ENCODE assay signal across 20 cellular contexts in genomic region chr11:75598264-75598663, GRCh38.
"Had no signal": no experiment of that assay in that cellular context is flagged by ENCODE, and none has a peak within 500 bp of the region (broad histone marks: within the 10 kb centered on the region; RNA-seq: fewer than 3 reads in every experiment).

No MANE protein-coding gene starts in this region.

- H3K27ac ChIP-seq: coronary artery, foreskin keratinocyte, heart left ventricle, left ventricle myocardium inferior, lower lobe of right lung, neutrophil, spleen, stomach, thoracic aorta, transverse colon had no signal

- H3K4me1 ChIP-seq: heart left ventricle, stomach had no signal

- H3K27me3 ChIP-seq: foreskin keratinocyte, heart left ventricle, spleen, stomach, transverse colon had no signal

- ATAC-seq: esophagus mucosa; natural killer cell treated with Interleukin-12 subunit alpha and Interleukin-12 subunit beta and Interleukin-15 and Interleukin-18, amount 100 ng/mL, for 72 hours; sciatic nerve had no signal

- H3K4me3 ChIP-seq: coronary artery, heart left ventricle, left ventricle myocardium inferior, lower lobe of right lung, spleen, stomach, thoracic aorta, transverse colon had no signal

- H3K36me3 ChIP-seq: heart left ventricle, left ventricle myocardium inferior, lower lobe of right lung, neutrophil, spleen, stomach, thoracic aorta, transverse colon had no signal

- DNase-seq: central memory CD4-positive, alpha-beta T cell; effector CD4-positive, alpha-beta T cell; foreskin keratinocyte; heart left ventricle; left ventricle myocardium inferior; lower lobe of right lung; spleen; stimulated activated CD4-positive, alpha-beta T cell treated with anti-CD3 and anti-CD28 coated beads, Interleukin-15, amount 100 ng/mL, for 24 hours; stimulated activated CD4-positive, alpha-beta T cell treated with anti-CD3 and anti-CD28 coated beads, Interleukin-1b, Interleukin-23, amount 100 ng/mL, for 48 hours; stimulated activated CD4-positive, alpha-beta T cell treated with anti-CD3 and anti-CD28 coated beads, Interleukin-4, amount 100 ng/mL, for 24 hours; stimulated activated naive CD4-positive, alpha-beta T cell; stomach; substantia nigra; transverse colon had no signal

- H3K9me3 ChIP-seq: heart left ventricle, left ventricle myocardium inferior, lower lobe of right lung, neutrophil, spleen, stomach, thoracic aorta, transverse colon had no signal
